15 cellular contexts compared by ENCODE assay signal in genomic region chr1:45640293-45640692, GRCh38.
"Had no signal": no experiment of that assay in that cellular context is flagged by ENCODE, and none has a peak within 500 bp of the region (broad histone marks: within the 10 kb centered on the region; RNA-seq: fewer than 3 reads in every experiment).

No MANE protein-coding gene starts in this region.

- H3K27ac ChIP-seq: heart left ventricle, left ventricle myocardium inferior, vagina had no signal

- H3K27ac Mint-ChIP-seq: activated naive CD4-positive, alpha-beta T cell treated with anti-CD3 and anti-CD28 coated beads, Interleukin-2, amount 10 ng/mL, durations not matched to agents 7 days and 5 days had no signal

- H3K4me1 ChIP-seq: vagina had no signal

- ATAC-seq: heart left ventricle had no signal

- H3K27me3 Mint-ChIP-seq: activated naive CD4-positive, alpha-beta T cell treated with anti-CD3 and anti-CD28 coated beads, Interleukin-2, amount 10 ng/mL, durations not matched to agents 7 days and 5 days; brain; central memory CD8-positive, alpha-beta T cell had no signal

- DNase-seq: activated CD4-positive, alpha-beta T cell treated with anti-CD3 and anti-CD28 coated beads, Interleukin-2, amount 50 U/mL, for 48 hours; activated CD8-positive, alpha-beta memory T cell treated with anti-CD3 and anti-CD28 coated beads, Interleukin-2, amount 50 U/mL, for 48 hours; activated naive CD4-positive, alpha-beta T cell treated with anti-CD3 and anti-CD28 coated beads, Interleukin-2, amount 10 ng/mL, durations not matched to agents 7 days and 5 days; amygdala; effector memory CD4-positive, alpha-beta T cell; foreskin fibroblast; heart left ventricle; islet precursor cell; left ventricle myocardium inferior; stimulated activated CD4-positive, alpha-beta T cell treated with anti-CD3 and anti-CD28 coated beads, Interleukin-15, amount 100 ng/mL, for 24 hours; stimulated activated CD4-positive, alpha-beta T cell treated with anti-CD3 and anti-CD28 coated beads, Interleukin-4, amount 100 ng/mL, for 24 hours had no signal

- H3K9me3 Mint-ChIP-seq: activated naive CD4-positive, alpha-beta T cell treated with anti-CD3 and anti-CD28 coated beads, Interleukin-2, amount 10 ng/mL, durations not matched to agents 7 days and 5 days; brain; central memory CD8-positive, alpha-beta T cell; neural crest cell had no signal

- H3K4me3 ChIP-seq: heart left ventricle, left ventricle myocardium inferior, vagina had no signal

- H3K9me3 ChIP-seq: heart left ventricle, left ventricle myocardium inferior, vagina had no signal

- H3K4me1 Mint-ChIP-seq: activated naive CD4-positive, alpha-beta T cell treated with anti-CD3 and anti-CD28 coated beads, Interleukin-2, amount 10 ng/mL, durations not matched to agents 7 days and 5 days; brain had no signal

- H3K27me3 ChIP-seq: heart left ventricle, vagina had no signal

- H3K4me3 Mint-ChIP-seq: activated naive CD4-positive, alpha-beta T cell treated with anti-CD3 and anti-CD28 coated beads, Interleukin-2, amount 10 ng/mL, durations not matched to agents 7 days and 5 days; brain; central memory CD8-positive, alpha-beta T cell; neural crest cell had no signal
